ENCODE assay signal across 19 cellular contexts in the genomic region with DNA sequence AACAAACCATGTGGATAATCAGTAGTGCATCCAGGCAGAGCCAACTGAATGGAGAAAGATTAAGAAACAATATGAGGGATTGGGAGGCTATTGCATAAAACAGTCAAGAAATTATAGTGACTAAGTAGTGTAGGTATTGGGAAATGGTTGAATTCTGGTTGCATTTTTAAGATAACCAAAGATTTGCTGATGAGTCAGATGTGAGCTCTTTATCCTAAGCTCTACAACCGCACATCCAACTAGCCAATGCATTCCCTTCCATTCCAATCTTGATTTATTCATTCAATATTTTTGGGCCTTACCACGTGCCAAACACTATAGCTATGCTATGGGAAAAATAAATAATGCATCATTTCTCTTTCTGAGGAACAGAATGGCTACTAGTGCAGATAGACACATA.
DNase-seq lines count a peak whose midpoint lies in the region; ATAC-seq, FAIRE-seq and TF ChIP-seq lines count a peak whose summit lies in the region.
"Had no signal": no experiment of that assay in that cellular context is flagged by ENCODE, and none has a peak within 500 bp of the region (broad histone marks: within the 10 kb centered on the region; RNA-seq: fewer than 3 reads in every experiment).

No MANE protein-coding gene starts in this region.

- H3K36me3 Mint-ChIP-seq in natural killer cell = no peaks in the 10 kb centered on the region
- H3K36me3 Mint-ChIP-seq: mesothelial cell of epicardium; stimulated activated naive B cell treated with anti-CD40 and anti-IgM and Interleukin-4, amounts not matched to agents 10 μg/mL and 1 μg/mL and 100 μg/mL, for 72 hours had no signal

- H3K4me3 ChIP-seq in AG09309 (ENCODE audit: control insufficient read depth, low read depth, low read length) (no peak overlapping the region), cardiac fibroblast (replicated peaks in 1 of 2; ENCODE audit: low read depth in 2 of 2, low read length in 2 of 2) (no peak overlapping the region), kidney epithelial cell (ENCODE audit: low read depth, low read length) (no peak overlapping the region), vagina (no peak overlapping the region)
- H3K4me3 ChIP-seq: BLaER1 treated with 17β-estradiol and CSF1 and Interleukin-3, amounts not matched to agents 10 nM and 100 nM; gastroesophageal sphincter; skin epidermis had no signal

- FAIRE-seq in HTR-8/SVneo (lab: Jason Lieb, UNC) = no peak

- no peaks in the 10 kb centered on the region for H3K4me1 ChIP-seq in vagina
- H3K4me1 ChIP-seq: BLaER1 treated with 17β-estradiol and CSF1 and Interleukin-3, amounts not matched to agents 10 nM and 100 nM; gastroesophageal sphincter had no signal

- no peaks in the 10 kb centered on the region for H3K36me3 ChIP-seq in kidney epithelial cell (ENCODE audit: control insufficient read depth, insufficient read depth, low read length)
- no peaks in the 10 kb centered on the region for H3K36me3 ChIP-seq in vagina
- H3K36me3 ChIP-seq: BLaER1 treated with 17β-estradiol and CSF1 and Interleukin-3, amounts not matched to agents 10 nM and 100 nM; gastroesophageal sphincter had no signal

- H3K27me3 ChIP-seq in kidney epithelial cell (ENCODE audit: control insufficient read depth, insufficient read depth, low read length) (no peaks in the 10 kb centered on the region), vagina (no peaks in the 10 kb centered on the region)
- H3K27me3 ChIP-seq: BLaER1 treated with 17β-estradiol and CSF1 and Interleukin-3, amounts not matched to agents 10 nM and 100 nM; gastroesophageal sphincter had no signal

- no peak for ATAC-seq in natural killer cell
- ATAC-seq: gastroesophageal sphincter; stimulated activated naive B cell treated with anti-CD40 and anti-IgM and Interleukin-4, amounts not matched to agents 10 μg/mL and 1 μg/mL and 100 μg/mL, for 72 hours had no signal

- no peak overlapping the region for H3K27ac ChIP-seq in vagina
- H3K27ac ChIP-seq: BLaER1 treated with 17β-estradiol and CSF1 and Interleukin-3, amounts not matched to agents 10 nM and 100 nM; gastroesophageal sphincter; skin epidermis had no signal

- peaks cover 7 to 17% of the 10 kb centered on the region in 2 donors for H3K9me3 Mint-ChIP-seq in natural killer cell
- H3K9me3 Mint-ChIP-seq: activated CD4-positive, alpha-beta T cell treated with anti-CD3 and anti-CD28 coated beads, Interleukin-2, amount 10 ng/mL, durations not matched to agents 24 days and 14 days; mesothelial cell of epicardium had no signal

- TF ChIP-seq POLR2A in vagina (IDR thresholded peaks at IDR 0.05) = no peak

- TF ChIP-seq CTCF in AG09309 (IDR thresholded peaks at IDR 0.05; ENCODE audit: control insufficient read depth, insufficient read depth, low read depth, low read length, missing control alignments) = no peak
- no peak for TF ChIP-seq CTCF in cardiac fibroblast (IDR thresholded peaks at IDR 0.05; ENCODE audit: low read depth, low read length)
- no peak for TF ChIP-seq CTCF in kidney epithelial cell (IDR thresholded peaks at IDR 0.05; ENCODE audit: insufficient read depth, low read length, poor library complexity, severe bottlenecking)
- TF ChIP-seq CTCF in natural killer cell (IDR thresholded peaks at IDR 0.05) = no peak
- no peak for TF ChIP-seq CTCF in vagina (IDR thresholded peaks at IDR 0.05)

- H3K4me1 Mint-ChIP-seq in natural killer cell = no peaks in the 10 kb centered on the region
- H3K4me1 Mint-ChIP-seq: activated CD4-positive, alpha-beta T cell treated with anti-CD3 and anti-CD28 coated beads, Interleukin-2, amount 10 ng/mL, durations not matched to agents 24 days and 14 days; mesothelial cell of epicardium; stimulated activated naive B cell treated with anti-CD40 and anti-IgM and Interleukin-4, amounts not matched to agents 10 μg/mL and 1 μg/mL and 100 μg/mL, for 72 hours had no signal

- no peaks in the 10 kb centered on the region for H3K27me3 Mint-ChIP-seq in natural killer cell (ENCODE audit: low read depth in 2 of 2)
- H3K27me3 Mint-ChIP-seq: activated CD4-positive, alpha-beta T cell treated with anti-CD3 and anti-CD28 coated beads, Interleukin-2, amount 10 ng/mL, durations not matched to agents 24 days and 14 days; stimulated activated naive B cell treated with anti-CD40 and anti-IgM and Interleukin-4, amounts not matched to agents 10 μg/mL and 1 μg/mL and 100 μg/mL, for 72 hours had no signal

- H3K4me3 Mint-ChIP-seq in natural killer cell = no peak overlapping the region
- H3K4me3 Mint-ChIP-seq: activated CD4-positive, alpha-beta T cell treated with anti-CD3 and anti-CD28 coated beads, Interleukin-2, amount 10 ng/mL, durations not matched to agents 24 days and 14 days; mesothelial cell of epicardium; stimulated activated naive B cell treated with anti-CD40 and anti-IgM and Interleukin-4, amounts not matched to agents 10 μg/mL and 1 μg/mL and 100 μg/mL, for 72 hours had no signal

- no peaks in the 10 kb centered on the region for H3K9me3 ChIP-seq in vagina
- H3K9me3 ChIP-seq: BLaER1 treated with 17β-estradiol and CSF1 and Interleukin-3, amounts not matched to agents 10 nM and 100 nM; gastroesophageal sphincter had no signal

- no peak overlapping the region for H3K27ac Mint-ChIP-seq in natural killer cell
- H3K27ac Mint-ChIP-seq: activated CD4-positive, alpha-beta T cell treated with anti-CD3 and anti-CD28 coated beads, Interleukin-2, amount 10 ng/mL, durations not matched to agents 24 days and 14 days; mesothelial cell of epicardium; stimulated activated naive B cell treated with anti-CD40 and anti-IgM and Interleukin-4, amounts not matched to agents 10 μg/mL and 1 μg/mL and 100 μg/mL, for 72 hours had no signal

- peak; percentile 85 for DNase-seq in AG09309 (ENCODE audit: low read depth)
- DNase-seq in HTR-8/SVneo (ENCODE audit: insufficient read length, low spot score) = peak; percentile 12
- peak; percentile 79 to 95 for DNase-seq in cardiac fibroblast (ENCODE audit: low read depth in 2 of 2)
- DNase-seq in kidney epithelial cell (ENCODE audit: low read depth) = peak; percentile 10
- DNase-seq in DMS153 (lab: John Stamatoyannopoulos, UW) = no peak
- no peak for DNase-seq in ecto neural progenitor cell (ENCODE audit: low spot score)
- DNase-seq in natural killer cell = no peak
- DNase-seq in vagina (ENCODE audit: extremely low spot score in 2 of 2) = no peak
- DNase-seq: activated CD4-positive, alpha-beta T cell treated with anti-CD3 and anti-CD28 coated beads, Interleukin-2, amount 10 ng/mL, durations not matched to agents 24 days and 14 days; activated T-cell treated with anti-CD3 and anti-CD28 coated beads, Interleukin-2, amount 50 U/mL, for 1 hour; cortex of kidney; DMS53; NCI-H1092; Right ventricle myocardium superior; stimulated activated naive B cell treated with anti-CD40 and anti-IgM and Interleukin-4, amounts not matched to agents 10 μg/mL and 1 μg/mL and 100 μg/mL, for 72 hours had no signal

- intact Hi-C loops in natural killer cell (cut with micrococcal nuclease) = no loop called here
- intact Hi-C loops in vagina (cut with DNase I) = no loop called here

Comparison
In these comparisons a context has a peak if more than half of its experiments do, and no peak if none do; other contexts are left out.
1. DNase-seq: peak in AG09309 (single experiment), HTR-8/SVneo (single experiment), cardiac fibroblast (2 of 2) and kidney epithelial cell (single experiment); none in DMS153 (single experiment), ecto neural progenitor cell (single experiment), natural killer cell (single experiment) and vagina (0 of 2).